In genomic region chr13:75355609-75356008, GRCh38 we compare ENCODE assay signal across 21 cellular contexts.
"Had no signal": no experiment of that assay in that cellular context is flagged by ENCODE, and none has a peak within 500 bp of the region (broad histone marks: within the 10 kb centered on the region; RNA-seq: fewer than 3 reads in every experiment).

No MANE protein-coding gene starts in this region.

- FAIRE-seq: endometrium, frontal cortex, keratinocyte, urothelium cell line had no signal

- DNase-seq: effector memory CD4-positive, alpha-beta T cell; immature natural killer cell; left cardiac atrium; left ventricle myocardium superior; mesenchymal stem cell; naive thymus-derived CD4-positive, alpha-beta T cell; ovary; right cardiac atrium; stimulated activated CD4-positive, alpha-beta T cell treated with anti-CD3 and anti-CD28 coated beads, Interleukin-4, amount 100 ng/mL, for 1 hour; stimulated activated CD8-positive, alpha-beta memory T cell treated with anti-CD3 and anti-CD28 coated beads, Interleukin-4, amount 100 ng/mL, for 48 hours; stimulated activated naive CD8-positive, alpha-beta T cell treated with anti-CD3 and anti-CD28 coated beads, Interleukin-15, Interleukin-2, amounts not matched to agents 100 U/mL and 50 U/mL, for 24 hours; thyroid gland had no signal

- H3K4me1 ChIP-seq: suprapubic skin, thyroid gland had no signal

- H3K27me3 ChIP-seq: neutrophil, ovary, suprapubic skin, thyroid gland had no signal

- H3K9me3 ChIP-seq: neutrophil, ovary, suprapubic skin, thyroid gland had no signal

- H3K27ac ChIP-seq: neutrophil, suprapubic skin, thyroid gland had no signal

- H3K4me3 ChIP-seq: lung, ovary, suprapubic skin, thyroid gland had no signal

- H3K36me3 ChIP-seq: neutrophil, ovary, thyroid gland had no signal

- ATAC-seq: esophagus mucosa; left cardiac atrium; naive thymus-derived CD4-positive, alpha-beta T cell; right cardiac atrium; stimulated activated effector memory CD8-positive, alpha-beta T cell treated with anti-CD3 and anti-CD28 coated beads, Interleukin-12 subunit alpha, Interleukin-12 subunit beta, amount 100 ng/mL, for 72 hours; stimulated activated naive CD8-positive, alpha-beta T cell treated with anti-CD3 and anti-CD28 coated beads, Interleukin-15, Interleukin-2, amounts not matched to agents 100 U/mL and 50 U/mL, for 24 hours had no signal
